Comparison of ENCODE assay signal across 11 cellular contexts in the genomic region with DNA sequence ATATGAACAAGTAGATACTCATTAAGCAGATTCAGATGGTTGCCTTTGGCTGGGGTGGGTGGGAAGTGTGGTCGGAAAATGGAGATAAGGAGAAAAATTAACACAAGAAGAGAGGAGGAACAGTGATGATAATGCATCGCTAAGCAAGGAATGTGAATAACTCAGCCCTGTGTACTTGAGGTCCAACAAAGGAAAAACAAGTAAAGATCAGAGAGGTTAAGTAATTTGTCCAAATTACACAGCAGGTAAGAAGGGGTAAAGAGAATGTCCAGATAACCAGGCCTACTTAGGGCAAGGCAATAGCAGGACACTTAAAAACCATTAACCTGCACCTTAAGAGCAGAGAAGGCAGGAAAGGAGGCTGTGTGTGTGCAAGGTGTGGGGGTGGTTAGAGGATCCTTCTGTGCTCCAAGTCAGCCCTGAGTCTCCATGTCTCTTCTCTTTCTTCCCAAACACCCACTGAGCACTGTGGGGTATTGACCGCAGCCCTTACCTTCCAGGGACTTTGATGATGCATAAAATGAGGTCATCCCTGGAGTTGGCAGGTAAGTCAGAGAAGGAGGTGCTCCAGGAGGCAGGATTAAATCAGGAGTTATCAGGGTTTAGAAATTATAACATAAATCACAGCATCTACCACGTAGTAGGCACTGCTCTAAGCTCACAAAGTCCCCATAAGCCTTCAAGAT. TPM values are rescaled to one million over a fixed set of nuclear protein-coding genes. Genes with fewer than 3 reads are reported as not detected.
DNase-seq lines count a peak whose midpoint lies in the region; ATAC-seq, FAIRE-seq and TF ChIP-seq lines count a peak whose summit lies in the region.
"Not testable (repeated sequence)": the region's sequence is repeated elsewhere in the genome, so short reads cannot be mapped to it uniquely, and the experiment has no call there.
"Had no signal": no experiment of that assay in that cellular context is flagged by ENCODE, and none has a peak within 500 bp of the region (broad histone marks: within the 10 kb centered on the region; RNA-seq: fewer than 3 reads in every experiment).

No MANE protein-coding gene starts in this region.

- POLR2A ChIA-PET in A549 (lab: Yijun Ruan, JAX); HepG2 (lab: Yijun Ruan, JAX): not testable (repeated sequence)
- POLR2A ChIA-PET in K562 (lab: Yijun Ruan, JAX), result interaction anchor here (3.2 kb wide), 1 partner anchor 14 kb away, joined by 18 read pairs; no protein-coding TSS in a partner anchor

- H3K4me1 ChIP-seq in A549; RWPE2 (ENCODE audit: insufficient read depth, poor library complexity, severe bottlenecking): not testable (repeated sequence)
- peaks cover 5 to 11% of the 10 kb centered on the region in 2 experiments; a peak in 4 of 5 replicates for H3K4me1 ChIP-seq in K562 (replicated peaks in 1 of 2; ENCODE audit: control insufficient read depth in 2 of 2, insufficient read depth in 2 of 2, low read length in 2 of 2)
- H3K4me1 ChIP-seq in HepG2 (ENCODE audit: insufficient read depth, low read length), result peaks cover 36% of the 10 kb centered on the region

- WGBS in A549 (ENCODE audit: missing lambda C conversion rate), result 87% methylated on average over 3 of the region's 4 CpGs
- 2% methylated on average over 3 of the region's 4 CpGs for WGBS in K562 (ENCODE audit: insufficient coverage, low coverage, missing lambda C conversion rate)
- 7% methylated on average over 4 of the region's 4 CpGs for WGBS in HepG2 (ENCODE audit: low lambda C conversion rate)

- H3K4me2 ChIP-seq in A549; K562 (ENCODE audit: insufficient read depth, low read length); HepG2 (ENCODE audit: low read depth, low read length): not testable (repeated sequence)

- H2AFZ ChIP-seq in K562 (ENCODE audit: low read depth, low read length); HepG2 (ENCODE audit: low read length): not testable (repeated sequence)

- TF ChIP-seq POLR2A in A549 (IDR thresholded peaks at IDR 0.05; ENCODE audit: low read length); K562 (conservative IDR thresholded peaks at IDR 0.05); HepG2 (IDR thresholded peaks at IDR 0.05; ENCODE audit: insufficient read depth in 1 of 2, low read depth in 2 of 2, low read length in 2 of 2): not testable (repeated sequence)

- not testable (repeated sequence) for H3K27me3 ChIP-seq in RWPE2 (ENCODE audit: insufficient read depth, poor library complexity, severe bottlenecking); bronchial epithelial cell (ENCODE audit: control insufficient read depth, insufficient read depth, low read length)
- H3K27me3 ChIP-seq in K562 (ENCODE audit: control insufficient read depth in 2 of 2, insufficient read depth in 2 of 2, low read length in 2 of 2) (peaks cover 9 to 28% of the 10 kb centered on the region in 2 experiments; a peak in 4 of 5 replicates), HepG2 (ENCODE audit: control insufficient read depth in 1 of 2, insufficient read depth in 2 of 2, low read length in 2 of 2) (peaks cover 2 to 18% of the 10 kb centered on the region in 2 experiments; a peak in 4 of 5 replicates)

- H3K9me3 ChIP-seq in A549; RWPE2 (ENCODE audit: severe bottlenecking); K562 (replicated peaks; ENCODE audit: control insufficient read depth, insufficient read depth, low read depth, low read length); HepG2 (ENCODE audit: low read length): not testable (repeated sequence)

- not testable (repeated sequence) for H3K27ac ChIP-seq in A549; RWPE2 (ENCODE audit: poor library complexity, severe bottlenecking); K562 (ENCODE audit: extremely low read depth, low read depth, low read length); HepG2 (ENCODE audit: extremely low read length, insufficient read depth, low read length)

- not testable (repeated sequence) for H3K36me3 ChIP-seq in RWPE2 (ENCODE audit: low read depth); K562 (ENCODE audit: control insufficient read depth, insufficient read depth, low read length); bronchial epithelial cell (ENCODE audit: control insufficient read depth, insufficient read depth, low read length); HepG2 (replicated peaks in 1 of 2; ENCODE audit: control insufficient read depth in 1 of 2, insufficient read depth in 2 of 2, low read length in 2 of 2)

- not testable (repeated sequence) for DNase-seq in A549 (ENCODE audit: low read depth in 1 of 2, low spot score in 1 of 2); RWPE2 (ENCODE audit: low spot score); K562 (ENCODE audit: extremely low read depth in 1 of 4, low spot score in 3 of 4); HepG2 (ENCODE audit: low spot score)
- peak; percentile 64 for DNase-seq in bronchial epithelial cell (ENCODE audit: low read depth)

- ATAC-seq in A549 (0 out of 6 replicates have a peak, but pooled peaks of 1 of the 2 experiments have one; percentile 20), RWPE2 (ENCODE audit: low read depth) (peak; percentile 75), esophagus mucosa (peak; percentile 27)
- ATAC-seq in K562, HepG2: not testable (repeated sequence)

- CTCF ChIA-PET in A549 (lab: Yijun Ruan, JAX), result interaction anchor here (1.0 to 2.1 kb wide), 3 partner anchors 10 to 66 kb away, joined by 3 to 8 read pairs (median 3); no protein-coding TSS in a partner anchor
- CTCF ChIA-PET in K562 (lab: Yijun Ruan, JAX; ENCODE audit: low intra/inter-chr PET ratio), result interaction anchor here (0.5 kb wide), 1 partner anchor 377 kb away, joined by 3 read pairs; no protein-coding TSS in a partner anchor
- CTCF ChIA-PET in HepG2 (lab: Yijun Ruan, JAX; ENCODE audit: low intra/inter-chr PET ratio, low total read pairs), result not testable (repeated sequence)

- H3K9ac ChIP-seq in K562 (ENCODE audit: insufficient read depth in 1 of 2, low read depth in 2 of 2, low read length in 2 of 2); HepG2 (ENCODE audit: insufficient read depth, low read depth, low read length): not testable (repeated sequence)

- TF ChIP-seq CTCF in A549 (IDR thresholded peaks at IDR 0.05); RWPE2 (IDR thresholded peaks at IDR 0.05; ENCODE audit: poor library complexity, severe bottlenecking); K562 (IDR thresholded peaks at IDR 0.05 in 2 of 3, conservative IDR thresholded peaks at IDR 0.05 in 1 of 3; ENCODE audit: insufficient read depth in 2 of 3, low read depth in 1 of 3, low read length in 3 of 3); bronchial epithelial cell (IDR thresholded peaks at IDR 0.05; ENCODE audit: insufficient read depth, low read length, severe bottlenecking); HepG2 (CRISPR knock-in tag; IDR thresholded peaks at IDR 0.05): not testable (repeated sequence)

- TF ChIP-seq EP300 in A549 (IDR thresholded peaks at IDR 0.05); K562 (IDR thresholded peaks at IDR 0.05; ENCODE audit: low read length); HepG2 (IDR thresholded peaks at IDR 0.05; ENCODE audit: low read depth in 2 of 2, low read length in 2 of 2); HepG2 (CRISPR knock-in tag; IDR thresholded peaks at IDR 0.05; ENCODE audit: borderline replicate concordance): not testable (repeated sequence)

- TF ChIP-seq RAD21 in A549 (conservative IDR thresholded peaks at IDR 0.05 in 1 of 2, IDR thresholded peaks at IDR 0.05 in 1 of 2); K562 (CRISPR knock-in tag; conservative IDR thresholded peaks at IDR 0.05 in 1 of 2, IDR thresholded peaks at IDR 0.05 in 1 of 2); HepG2 (CRISPR knock-in tag; IDR thresholded peaks at IDR 0.05): not testable (repeated sequence)

- not testable (repeated sequence) for H3K4me3 ChIP-seq in A549; RWPE2 (ENCODE audit: severe bottlenecking); K562; bronchial epithelial cell (ENCODE audit: low read depth, low read length); HepG2 (replicated peaks in 1 of 3; ENCODE audit: insufficient read depth in 1 of 3, low read depth in 2 of 3, low read length in 3 of 3)

- BruUV-seq in K562 (replicated peaks; lab: Mats Ljungman, UMichigan); HepG2 (replicated peaks; lab: Mats Ljungman, UMichigan): not testable (repeated sequence)

- not testable (repeated sequence) for FAIRE-seq in A549 (lab: Jason Lieb, UNC); K562 (lab: Jason Lieb, UNC); HepG2 (lab: Jason Lieb, UNC)
- FAIRE-seq in bronchial epithelial cell (lab: Jason Lieb, UNC), result peak; percentile 96

- in situ Hi-C loops in K562 (cut with MboI); HepG2 (cut with HindIII; ENCODE audit: extremely low pct_ligation_motif_present, low pct_unique_long_range_greater_than_20kb): not testable (repeated sequence)

- H4K20me1 ChIP-seq in K562 (replicated peaks; ENCODE audit: control insufficient read depth, insufficient read depth, low read length); HepG2 (ENCODE audit: insufficient read depth, low read length): not testable (repeated sequence)

- intact Hi-C loops in K562 (cut with micrococcal nuclease); HepG2 (cut with micrococcal nuclease; ENCODE audit: unreplicated experiment): not testable (repeated sequence)

- H3K9me1 ChIP-seq in K562 (ENCODE audit: control insufficient read depth, insufficient read depth, low read length), result not testable (repeated sequence)

- not testable (repeated sequence) for H3K79me2 ChIP-seq in K562 (ENCODE audit: control insufficient read depth, insufficient read depth, low read length); HepG2 (ENCODE audit: insufficient read depth, low read length)

RNA-seq across cellular contexts. Expression of a gene that starts 10.3 kb away (rescaled TPM):
- polyA plus RNA-seq in A549 (2011; rRNA removed) (0.44 and 0.66 TPM in 2 replicates), A549 (2017; fragmentation: RNase III; extraction: RNeasy Plus Mini Kit Qiagen cat#74134 plus additional on column Dnase treatment) (0.58 to 1.1 TPM (median 0.96 TPM) in 3 replicates), K562 (2011; rRNA removed) (0.20 and 0.21 TPM in 2 replicates), K562 (2014; fragmentation: Illumina TruSeq; extraction: Trizol) (0.10 TPM in 2 replicates), K562 (2014; fragmentation: Nextera tagmentation; extraction: Ambion mirVana) (under 1 TPM; 0.06 to 0.08 TPM), K562 (2014; rRNA removed) (0.16 and 0.26 TPM in 2 replicates), HepG2 (2011; rRNA removed) (0.78 and 0.85 TPM in 2 replicates)
- 0.71 and 1.1 TPM in 2 replicates for polyA plus RNA-seq in A549 (2012; cell fraction: cytosol; rRNA removed)
- 0.40 and 0.69 TPM in 2 replicates for polyA plus RNA-seq in A549 (2012; cell fraction: nucleus; rRNA removed)
- 1.1 and 1.3 TPM in 2 replicates for polyA minus RNA-seq in A549 (2011; rRNA and poly(A)+ RNA removed)
- total RNA-seq in K562 (2011; cell fraction: chromatin; rRNA removed; ENCODE audit: low replicate concordance), result 1.0 and 1.2 TPM in 2 replicates
- total RNA-seq in K562 (2011; cell fraction: nucleolus; rRNA removed), result 0.53 and 1.0 TPM in 2 replicates
- 1.0 and 2.0 TPM in 2 replicates for total RNA-seq in K562 (2011; cell fraction: nucleoplasm; rRNA removed)
- total RNA-seq in K562 (2014; rRNA removed) (0.14 and 0.20 TPM in 2 replicates), K562 (2014; rRNA removed; fragmentation: Illumina TruSeq; extraction: Trizol) (0.16 and 0.18 TPM in 2 replicates), K562 (2015; rRNA removed; fragmentation: Illumina TruSeq; extraction: Trizol) (0.08 and 0.11 TPM in 2 replicates), K562 (2021) (0.22 and 0.35 TPM in 2 replicates), bronchial epithelial cell (11.3 and 46.1 TPM in 2 replicates), esophagus mucosa (216 TPM), HepG2 (2016; rRNA removed; fragmentation: Illumina TruSeq; extraction: Trizol) (1.5 and 3.0 TPM in 2 replicates)
- 0.16 and 0.25 TPM in 2 replicates for polyA plus RNA-seq in K562 (2011; cell fraction: cytosol; rRNA removed)
- 0.20 and 0.33 TPM in 2 replicates for polyA plus RNA-seq in K562 (2011; cell fraction: nucleus; rRNA removed)
- polyA plus RNA-seq in K562 (2012), result 0.21 and 0.35 TPM in 2 replicates
- 0.51 and 0.67 TPM in 2 replicates for polyA minus RNA-seq in K562 (2011; rRNA and poly(A)+ RNA removed)
- 0.19 TPM in 1 of 2 replicates, not detected in the other for polyA minus RNA-seq in K562 (2011; cell fraction: cytosol; rRNA and poly(A)+ RNA removed)
- polyA minus RNA-seq in K562 (2011; cell fraction: nucleus; rRNA and poly(A)+ RNA removed), result 0.40 and 0.44 TPM in 2 replicates
- total RNA-seq in HepG2 (2016; cell fraction: cytosol; rRNA removed; fragmentation: Illumina TruSeq; extraction: Trizol; ENCODE audit: low read depth), result 3.8 and 6.3 TPM in 2 replicates
- total RNA-seq in HepG2 (2016; cell fraction: insoluble cytoplasmic fraction; rRNA removed; fragmentation: Illumina TruSeq; extraction: Trizol), result 1.5 and 2.5 TPM in 2 replicates
- total RNA-seq in HepG2 (2016; cell fraction: membrane; rRNA removed; fragmentation: Illumina TruSeq; extraction: Trizol), result 5.3 and 6.4 TPM in 2 replicates
- 0.78 and 1.4 TPM in 2 replicates for total RNA-seq in HepG2 (2016; cell fraction: nucleus; rRNA removed; fragmentation: Illumina TruSeq; extraction: Trizol)
- 0.46 and 0.76 TPM in 2 replicates for polyA plus RNA-seq in HepG2 (2011; cell fraction: cytosol; rRNA removed)
- 0.88 and 1.0 TPM in 2 replicates for polyA plus RNA-seq in HepG2 (2011; cell fraction: nucleus; rRNA removed)
- 0.83 and 1.1 TPM in 2 replicates for polyA plus RNA-seq in HepG2 (2012)
- 7.0 and 9.3 TPM in 2 replicates for polyA plus RNA-seq in HepG2 (2016; cell fraction: cytosol; fragmentation: Illumina TruSeq; extraction: Trizol; ENCODE audit: low read depth)
- polyA plus RNA-seq in HepG2 (2016; cell fraction: insoluble cytoplasmic fraction; fragmentation: Illumina TruSeq; extraction: Trizol; ENCODE audit: low read depth), result 1.6 and 3.8 TPM in 2 replicates
- polyA plus RNA-seq in HepG2 (2016; cell fraction: membrane; fragmentation: Illumina TruSeq; extraction: Trizol; ENCODE audit: low read depth), result 6.1 and 6.6 TPM in 2 replicates
- polyA plus RNA-seq in HepG2 (2016; cell fraction: nucleus; fragmentation: Illumina TruSeq; extraction: Trizol; ENCODE audit: insufficient read depth, low read depth), result 1.1 and 1.6 TPM in 2 replicates
- polyA minus RNA-seq in HepG2 (2011; rRNA and poly(A)+ RNA removed; ENCODE audit: low replicate concordance), result 0.30 and 0.56 TPM in 2 replicates
- 0.97 TPM in 1 of 2 replicates, not detected in the other for polyA minus RNA-seq in HepG2 (2011; cell fraction: cytosol; rRNA and poly(A)+ RNA removed)
- 0.50 and 0.64 TPM in 2 replicates for polyA minus RNA-seq in HepG2 (2011; cell fraction: nucleus; rRNA and poly(A)+ RNA removed)
- total RNA-seq: CD4-positive, alpha-beta T cell had no signal
- polyA plus RNA-seq: CD14-positive monocyte; CD8-positive, alpha-beta memory T cell had no signal

RNA-seq across cellular contexts. Expression of a gene that starts 20.5 kb away (rescaled TPM):
- polyA plus RNA-seq in A549 (2011; rRNA removed) (not detected in 2 replicates), A549 (2017; fragmentation: RNase III; extraction: RNeasy Plus Mini Kit Qiagen cat#74134 plus additional on column Dnase treatment) (not detected in 3 replicates), K562 (2011; rRNA removed) (not detected in 2 replicates), K562 (2014; fragmentation: Illumina TruSeq; extraction: Trizol) (not detected in 2 replicates), K562 (2014; fragmentation: Nextera tagmentation; extraction: Ambion mirVana) (not detected), K562 (2014; rRNA removed) (not detected in 2 replicates), HepG2 (2011; rRNA removed) (not detected in 2 replicates)
- not detected in 2 replicates for polyA plus RNA-seq in A549 (2012; cell fraction: cytosol; rRNA removed)
- not detected in 2 replicates for polyA plus RNA-seq in A549 (2012; cell fraction: nucleus; rRNA removed)
- not detected in 2 replicates for polyA minus RNA-seq in A549 (2011; rRNA and poly(A)+ RNA removed)
- total RNA-seq in K562 (2011; cell fraction: chromatin; rRNA removed; ENCODE audit: low replicate concordance), result not detected in 2 replicates
- total RNA-seq in K562 (2011; cell fraction: nucleolus; rRNA removed), result not detected in 2 replicates
- not detected in 2 replicates for total RNA-seq in K562 (2011; cell fraction: nucleoplasm; rRNA removed)
- total RNA-seq in K562 (2014; rRNA removed) (not detected in 2 replicates), K562 (2014; rRNA removed; fragmentation: Illumina TruSeq; extraction: Trizol) (not detected in 2 replicates), K562 (2015; rRNA removed; fragmentation: Illumina TruSeq; extraction: Trizol) (not detected in 2 replicates), K562 (2021) (not detected in 2 replicates), bronchial epithelial cell (not detected in 2 replicates), esophagus mucosa (not detected), HepG2 (2016; rRNA removed; fragmentation: Illumina TruSeq; extraction: Trizol) (not detected in 2 replicates)
- not detected in 2 replicates for polyA plus RNA-seq in K562 (2011; cell fraction: cytosol; rRNA removed)
- not detected in 2 replicates for polyA plus RNA-seq in K562 (2011; cell fraction: nucleus; rRNA removed)
- polyA plus RNA-seq in K562 (2012), result not detected in 2 replicates
- polyA minus RNA-seq in K562 (2011; rRNA and poly(A)+ RNA removed), result not detected in 2 replicates
- not detected in 2 replicates for polyA minus RNA-seq in K562 (2011; cell fraction: cytosol; rRNA and poly(A)+ RNA removed)
- not detected in 2 replicates for polyA minus RNA-seq in K562 (2011; cell fraction: nucleus; rRNA and poly(A)+ RNA removed)
- total RNA-seq in HepG2 (2016; cell fraction: cytosol; rRNA removed; fragmentation: Illumina TruSeq; extraction: Trizol; ENCODE audit: low read depth), result not detected in 2 replicates
- total RNA-seq in HepG2 (2016; cell fraction: insoluble cytoplasmic fraction; rRNA removed; fragmentation: Illumina TruSeq; extraction: Trizol), result not detected in 2 replicates
- total RNA-seq in HepG2 (2016; cell fraction: membrane; rRNA removed; fragmentation: Illumina TruSeq; extraction: Trizol), result not detected in 2 replicates
- not detected in 2 replicates for total RNA-seq in HepG2 (2016; cell fraction: nucleus; rRNA removed; fragmentation: Illumina TruSeq; extraction: Trizol)
- polyA plus RNA-seq in HepG2 (2011; cell fraction: cytosol; rRNA removed), result not detected in 2 replicates
- polyA plus RNA-seq in HepG2 (2011; cell fraction: nucleus; rRNA removed), result not detected in 2 replicates
- polyA plus RNA-seq in HepG2 (2012), result not detected in 2 replicates
- not detected in 2 replicates for polyA plus RNA-seq in HepG2 (2016; cell fraction: cytosol; fragmentation: Illumina TruSeq; extraction: Trizol; ENCODE audit: low read depth)
- not detected in 2 replicates for polyA plus RNA-seq in HepG2 (2016; cell fraction: insoluble cytoplasmic fraction; fragmentation: Illumina TruSeq; extraction: Trizol; ENCODE audit: low read depth)
- not detected in 2 replicates for polyA plus RNA-seq in HepG2 (2016; cell fraction: membrane; fragmentation: Illumina TruSeq; extraction: Trizol; ENCODE audit: low read depth)
- not detected in 2 replicates for polyA plus RNA-seq in HepG2 (2016; cell fraction: nucleus; fragmentation: Illumina TruSeq; extraction: Trizol; ENCODE audit: insufficient read depth, low read depth)
- polyA minus RNA-seq in HepG2 (2011; rRNA and poly(A)+ RNA removed; ENCODE audit: low replicate concordance), result not detected in 2 replicates
- not detected in 2 replicates for polyA minus RNA-seq in HepG2 (2011; cell fraction: cytosol; rRNA and poly(A)+ RNA removed)
- polyA minus RNA-seq in HepG2 (2011; cell fraction: nucleus; rRNA and poly(A)+ RNA removed), result not detected in 2 replicates
- total RNA-seq: CD4-positive, alpha-beta T cell; CD8-positive, alpha-beta memory T cell; GM12878; GM23248 had no signal
- polyA plus RNA-seq: CD14-positive monocyte; CD8-positive, alpha-beta memory T cell; GM12878; GM23248 had no signal

RNA-seq across cellular contexts. Expression of a gene that starts 42.1 kb away (rescaled TPM):
- 0.62 and 0.82 TPM in 2 replicates for polyA plus RNA-seq in A549 (2011; rRNA removed)
- 0.41 and 0.45 TPM in 2 replicates for polyA plus RNA-seq in A549 (2012; cell fraction: cytosol; rRNA removed)
- polyA plus RNA-seq in A549 (2012; cell fraction: nucleus; rRNA removed), result 1.1 and 2.3 TPM in 2 replicates
- 0.90 to 1.0 TPM (median 0.98 TPM) in 3 replicates for polyA plus RNA-seq in A549 (2017; fragmentation: RNase III; extraction: RNeasy Plus Mini Kit Qiagen cat#74134 plus additional on column Dnase treatment)
- 0.54 and 0.74 TPM in 2 replicates for polyA minus RNA-seq in A549 (2011; rRNA and poly(A)+ RNA removed)
- total RNA-seq in K562 (2011; cell fraction: chromatin; rRNA removed; ENCODE audit: low replicate concordance), result 3.9 and 6.5 TPM in 2 replicates
- 3.2 and 3.3 TPM in 2 replicates for total RNA-seq in K562 (2011; cell fraction: nucleolus; rRNA removed)
- total RNA-seq in K562 (2011; cell fraction: nucleoplasm; rRNA removed), result 5.9 and 7.7 TPM in 2 replicates
- 0.20 and 0.23 TPM in 2 replicates for total RNA-seq in K562 (2014; rRNA removed)
- 0.69 and 0.77 TPM in 2 replicates for total RNA-seq in K562 (2014; rRNA removed; fragmentation: Illumina TruSeq; extraction: Trizol)
- total RNA-seq in K562 (2015; rRNA removed; fragmentation: Illumina TruSeq; extraction: Trizol), result 0.34 and 0.51 TPM in 2 replicates
- total RNA-seq in K562 (2021), result 0.92 and 0.95 TPM in 2 replicates
- polyA plus RNA-seq in K562 (2011; rRNA removed), result 0.54 and 1.7 TPM in 2 replicates
- 0.19 and 1.4 TPM in 2 replicates for polyA plus RNA-seq in K562 (2011; cell fraction: cytosol; rRNA removed)
- 2.5 and 3.8 TPM in 2 replicates for polyA plus RNA-seq in K562 (2011; cell fraction: nucleus; rRNA removed)
- 0.40 and 1.4 TPM in 2 replicates for polyA plus RNA-seq in K562 (2012)
- polyA plus RNA-seq in K562 (2014; fragmentation: Illumina TruSeq; extraction: Trizol), result 0.43 and 0.48 TPM in 2 replicates
- not detected for polyA plus RNA-seq in K562 (2014; fragmentation: Nextera tagmentation; extraction: Ambion mirVana)
- 0.21 TPM in 1 of 2 replicates, not detected in the other for polyA plus RNA-seq in K562 (2014; rRNA removed)
- polyA minus RNA-seq in K562 (2011; rRNA and poly(A)+ RNA removed), result 0.60 and 1.3 TPM in 2 replicates
- polyA minus RNA-seq in K562 (2011; cell fraction: cytosol; rRNA and poly(A)+ RNA removed), result not detected in 2 replicates
- 0.54 and 1.7 TPM in 2 replicates for polyA minus RNA-seq in K562 (2011; cell fraction: nucleus; rRNA and poly(A)+ RNA removed)
- 1.9 and 2.4 TPM in 2 replicates for total RNA-seq in bronchial epithelial cell
- total RNA-seq in esophagus mucosa, result 0.16 TPM
- 0.31 and 0.75 TPM in 2 replicates for total RNA-seq in HepG2 (2016; rRNA removed; fragmentation: Illumina TruSeq; extraction: Trizol)
- not detected in 2 replicates for total RNA-seq in HepG2 (2016; cell fraction: cytosol; rRNA removed; fragmentation: Illumina TruSeq; extraction: Trizol; ENCODE audit: low read depth)
- total RNA-seq in HepG2 (2016; cell fraction: insoluble cytoplasmic fraction; rRNA removed; fragmentation: Illumina TruSeq; extraction: Trizol), result 0.22 and 0.26 TPM in 2 replicates
- total RNA-seq in HepG2 (2016; cell fraction: membrane; rRNA removed; fragmentation: Illumina TruSeq; extraction: Trizol), result 0.28 TPM in 1 of 2 replicates, not detected in the other
- total RNA-seq in HepG2 (2016; cell fraction: nucleus; rRNA removed; fragmentation: Illumina TruSeq; extraction: Trizol), result 0.34 and 0.47 TPM in 2 replicates
- 0.58 and 0.74 TPM in 2 replicates for polyA plus RNA-seq in HepG2 (2011; rRNA removed)
- 0.23 and 0.40 TPM in 2 replicates for polyA plus RNA-seq in HepG2 (2011; cell fraction: cytosol; rRNA removed)
- polyA plus RNA-seq in HepG2 (2011; cell fraction: nucleus; rRNA removed), result 2.1 and 2.6 TPM in 2 replicates
- 0.72 and 1.5 TPM in 2 replicates for polyA plus RNA-seq in HepG2 (2012)
- not detected in 2 replicates for polyA plus RNA-seq in HepG2 (2016; cell fraction: cytosol; fragmentation: Illumina TruSeq; extraction: Trizol; ENCODE audit: low read depth)
- polyA plus RNA-seq in HepG2 (2016; cell fraction: insoluble cytoplasmic fraction; fragmentation: Illumina TruSeq; extraction: Trizol; ENCODE audit: low read depth), result 0.38 and 0.50 TPM in 2 replicates
- 0.17 and 0.26 TPM in 2 replicates for polyA plus RNA-seq in HepG2 (2016; cell fraction: membrane; fragmentation: Illumina TruSeq; extraction: Trizol; ENCODE audit: low read depth)
- polyA plus RNA-seq in HepG2 (2016; cell fraction: nucleus; fragmentation: Illumina TruSeq; extraction: Trizol; ENCODE audit: insufficient read depth, low read depth), result 0.89 and 2.5 TPM in 2 replicates
- polyA minus RNA-seq in HepG2 (2011; rRNA and poly(A)+ RNA removed; ENCODE audit: low replicate concordance), result 0.19 and 0.26 TPM in 2 replicates
- not detected in 2 replicates for polyA minus RNA-seq in HepG2 (2011; cell fraction: cytosol; rRNA and poly(A)+ RNA removed)
- 0.90 and 0.99 TPM in 2 replicates for polyA minus RNA-seq in HepG2 (2011; cell fraction: nucleus; rRNA and poly(A)+ RNA removed)
- polyA plus RNA-seq: CD8-positive, alpha-beta memory T cell; GM23248 had no signal
